8 cellular contexts compared by ENCODE assay signal in genomic region chr14:59055439-59056045, GRCh38.
DNase-seq lines count a peak whose midpoint lies in the region; ATAC-seq and TF ChIP-seq lines count a peak whose summit lies in the region.

No MANE protein-coding gene starts in this region.

- CTCF ChIA-PET in BJ (lab: Yijun Ruan, JAX), result interaction anchor here (0.6 to 1.6 kb wide), 22 partner anchors 10 to 573 kb away, joined by 3 to 14 read pairs (median 6); no protein-coding TSS in a partner anchor

- TF ChIP-seq CTCF in BJ (IDR thresholded peaks at IDR 0.05; ENCODE audit: insufficient read depth, low read depth, low read length), result peak; percentile 85
- TF ChIP-seq CTCF in right atrium auricular region (IDR thresholded peaks at IDR 0.05), result peak; percentile 51 to 80

- H3K27ac ChIP-seq in right atrium auricular region, result no peak overlapping the region

- ATAC-seq in GM18502 (IDR thresholded peaks at IDR 0.05; ENCODE audit: poor library complexity, unreplicated experiment), result peak; percentile 82
- peak; percentile 85 for ATAC-seq in HG03175 (IDR thresholded peaks at IDR 0.05; ENCODE audit: unreplicated experiment)

- no peaks in the 10 kb centered on the region for H3K4me1 ChIP-seq in right atrium auricular region

- POLR2A ChIA-PET in BJ (lab: Charles Lee), result interaction anchor here (0.7 kb wide), 1 partner anchor 937 kb away, joined by 5 read pairs; no protein-coding TSS in a partner anchor

- H3K4me3 ChIP-seq in BJ (ENCODE audit: low read depth, low read length) (no peak overlapping the region), right atrium auricular region (no peak overlapping the region)

- DNase-seq in BJ (ENCODE audit: low read depth) (peak; percentile 9), NCI-H446 treated with DMSO at 0.1 percent for 48 hours (lab: John Stamatoyannopoulos, UW) (peak; percentile 2), amniotic epithelial cell (ENCODE audit: low read depth) (peak; percentile 57), right atrium auricular region (ENCODE audit: low spot score) (no peak), smooth muscle cell of the brain vasculature (ENCODE audit: low read depth, low spot score) (peak; percentile 26), NK-92 (lab: John Stamatoyannopoulos, UW; ENCODE audit: unreplicated experiment) (no peak)

- H3K27me3 ChIP-seq in BJ (ENCODE audit: control insufficient read depth, insufficient read depth, low read length), result no peaks in the 10 kb centered on the region
- H3K27me3 ChIP-seq in right atrium auricular region, result no peaks in the 10 kb centered on the region

- H3K36me3 ChIP-seq in BJ (ENCODE audit: control insufficient read depth, insufficient read depth, low read length) (no peaks in the 10 kb centered on the region), right atrium auricular region (no peaks in the 10 kb centered on the region)

- H3K9me3 ChIP-seq in right atrium auricular region, result no peaks in the 10 kb centered on the region

Comparison
In these comparisons a context has a peak if more than half of its experiments do, and no peak if none do; other contexts are left out.
1. DNase-seq: peak in BJ (single experiment), NCI-H446 treated with DMSO at 0.1 percent for 48 hours (single experiment), amniotic epithelial cell (single experiment) and smooth muscle cell of the brain vasculature (single experiment); none in right atrium auricular region (single experiment) and NK-92 (single experiment).